In genomic region chr4:67581208-67581857, GRCh38 we compare ENCODE assay signal across 13 cellular contexts. TPM values are rescaled to one million over a fixed set of nuclear protein-coding genes. Genes with fewer than 3 reads are reported as not detected.
DNase-seq lines count a peak whose midpoint lies in the region; ATAC-seq, FAIRE-seq and TF ChIP-seq lines count a peak whose summit lies in the region.
"Had no signal": no experiment of that assay in that cellular context is flagged by ENCODE, and none has a peak within 500 bp of the region (broad histone marks: within the 10 kb centered on the region; RNA-seq: fewer than 3 reads in every experiment).

No MANE protein-coding gene starts in this region.

- no peaks in the 10 kb centered on the region for H3K9me3 Mint-ChIP-seq in effector memory CD8-positive, alpha-beta T cell

- H3K36me3 Mint-ChIP-seq in effector memory CD8-positive, alpha-beta T cell (ENCODE audit: insufficient read depth) = peaks cover 5% of the 10 kb centered on the region

- no peak overlapping the region for H2AFZ ChIP-seq in PC-3 (ENCODE audit: low read length)

- no peaks in the 10 kb centered on the region for H3K27me3 Mint-ChIP-seq in effector memory CD8-positive, alpha-beta T cell

- H3K9me3 ChIP-seq in PC-3 (ENCODE audit: low read length) = no peaks in the 10 kb centered on the region

- H4K20me1 ChIP-seq in PC-3 (ENCODE audit: low read length) = no peaks in the 10 kb centered on the region

- H3F3A ChIP-seq in PC-3 (ENCODE audit: low read length, unreplicated experiment) = no peaks in the 10 kb centered on the region

- POLR2A ChIA-PET in PC-3 (lab: Charles Lee; ENCODE audit: unreplicated experiment) = no interaction called here

- H3K9ac ChIP-seq in PC-3 (ENCODE audit: low read length) = no peak overlapping the region

- 0 out of 2 replicates have a peak, but pooled peaks cover under 1% of the 10 kb centered on the region for H3K27me3 ChIP-seq in PC-3 (ENCODE audit: low read length)

- H3K27ac ChIP-seq in PC-3 (ENCODE audit: low read length) = no peak overlapping the region
- H3K27ac ChIP-seq: HL-60 had no signal

- no TSS peak for BruUV-seq in PC-3 (replicated peaks; lab: Mats Ljungman, UMichigan)

- no peaks in the 10 kb centered on the region for H3K79me2 ChIP-seq in PC-3 (ENCODE audit: low read length)

- peak; percentile 84 for FAIRE-seq in GM12891 (lab: Jason Lieb, UNC)
- FAIRE-seq: frontal cortex, G401.6, TTC549 had no signal

- H3K27ac Mint-ChIP-seq in effector memory CD8-positive, alpha-beta T cell = peak overlapping the region in 1 of 2 donors; percentile 35

- ATAC-seq in GM21367 (IDR thresholded peaks at IDR 0.05; ENCODE audit: unreplicated experiment) = peak; percentile 42
- ATAC-seq in HG03457 (IDR thresholded peaks at IDR 0.05; ENCODE audit: unreplicated experiment) = peak; percentile 52
- ATAC-seq in effector memory CD8-positive, alpha-beta T cell (replicated peaks) = peak; percentile 73
- no peak for ATAC-seq in PC-3

- in situ Hi-C loops in ACHN (cut with HindIII; ENCODE audit: low pct_ligation_motif_present, low pct_unique_long_range_greater_than_20kb, low sequenced_read_pairs) = no loop called here

- no peak overlapping the region for H3K4me2 ChIP-seq in PC-3 (ENCODE audit: low read length)

- CTCF ChIA-PET in PC-3 (lab: Charles Lee) = no interaction called here

- H3K4me3 Mint-ChIP-seq in effector memory CD8-positive, alpha-beta T cell = no peak overlapping the region

- TF ChIP-seq POLR2A in GM12891 (IDR thresholded peaks at IDR 0.05; ENCODE audit: low read depth, low read length) = no peak

- TF ChIP-seq CTCF in PC-3 (conservative IDR thresholded peaks at IDR 0.05; ENCODE audit: low read depth, low read length) = no peak

- H3K4me3 ChIP-seq in PC-3 (ENCODE audit: low read length) = no peak overlapping the region

- intact Hi-C loops in PC-3 (cut with micrococcal nuclease) = no loop called here

- H3K4me1 Mint-ChIP-seq in effector memory CD8-positive, alpha-beta T cell (ENCODE audit: low read depth in 2 of 2) = peaks cover 6 to 7% of the 10 kb centered on the region in 2 donors

- no peaks in the 10 kb centered on the region for H3K9me2 ChIP-seq in PC-3 (replicated peaks; ENCODE audit: low read length)

- H3K36me3 ChIP-seq in PC-3 (ENCODE audit: low read depth, low read length) = no peaks in the 10 kb centered on the region

- no peaks in the 10 kb centered on the region for H3K4me1 ChIP-seq in PC-3 (ENCODE audit: insufficient read depth, low read length)

- DNase-seq in GM12891 (ENCODE audit: insufficient read length, low spot score) = no peak
- DNase-seq in effector memory CD8-positive, alpha-beta T cell = no peak
- no peak for DNase-seq in PC-3
- no peak for DNase-seq in dermis blood vessel endothelial cell
- no peak for DNase-seq in OCI-M2 (lab: John Stamatoyannopoulos, UW; ENCODE audit: unreplicated experiment)
- DNase-seq in ACHN = no peak
- DNase-seq: NCI-H2171 treated with DMSO at 0.1 percent for 48 hours had no signal

TF ChIP-seq in GM12891, 5 proteins besides CTCF, POLR2A, EP300 and RAD21:
- TF ChIP-seq POU2F2 (IDR thresholded peaks at IDR 0.05; ENCODE audit: low read depth, low read length) (no peak), POLR2AphosphoS5 (IDR thresholded peaks at IDR 0.05; ENCODE audit: low read depth, low read length) (no peak), PAX5 (IDR thresholded peaks at IDR 0.05; ENCODE audit: insufficient read depth, low read length, severe bottlenecking) (no peak), SPI1 (IDR thresholded peaks at IDR 0.05; ENCODE audit: low read depth, low read length) (peak; percentile 48), TAF1 (IDR thresholded peaks at IDR 0.05; ENCODE audit: low read depth, low read length) (no peak)

RNA-seq across cellular contexts. Expression of gene STAP1, which starts 22.8 kb away (rescaled TPM):
- 35.8 TPM for polyA plus RNA-seq in GM12891 (2012; ENCODE audit: low read depth, missing spikeins)
- total RNA-seq in PC-3 (2014; rRNA removed) (not detected in 2 replicates), dermis blood vessel endothelial cell (not detected in 2 replicates)
- total RNA-seq: frontal cortex had no signal

RNA-seq across cellular contexts. Expression of gene CENPC, which starts 36.0 kb away (rescaled TPM):
- 10.2 TPM for polyA plus RNA-seq in GM12891 (2012; ENCODE audit: low read depth, missing spikeins)
- 8.4 and 10.6 TPM in 2 replicates for total RNA-seq in PC-3 (2014; rRNA removed)
- total RNA-seq in dermis blood vessel endothelial cell = 18.2 and 19.7 TPM in 2 replicates
